In the genomic region with DNA sequence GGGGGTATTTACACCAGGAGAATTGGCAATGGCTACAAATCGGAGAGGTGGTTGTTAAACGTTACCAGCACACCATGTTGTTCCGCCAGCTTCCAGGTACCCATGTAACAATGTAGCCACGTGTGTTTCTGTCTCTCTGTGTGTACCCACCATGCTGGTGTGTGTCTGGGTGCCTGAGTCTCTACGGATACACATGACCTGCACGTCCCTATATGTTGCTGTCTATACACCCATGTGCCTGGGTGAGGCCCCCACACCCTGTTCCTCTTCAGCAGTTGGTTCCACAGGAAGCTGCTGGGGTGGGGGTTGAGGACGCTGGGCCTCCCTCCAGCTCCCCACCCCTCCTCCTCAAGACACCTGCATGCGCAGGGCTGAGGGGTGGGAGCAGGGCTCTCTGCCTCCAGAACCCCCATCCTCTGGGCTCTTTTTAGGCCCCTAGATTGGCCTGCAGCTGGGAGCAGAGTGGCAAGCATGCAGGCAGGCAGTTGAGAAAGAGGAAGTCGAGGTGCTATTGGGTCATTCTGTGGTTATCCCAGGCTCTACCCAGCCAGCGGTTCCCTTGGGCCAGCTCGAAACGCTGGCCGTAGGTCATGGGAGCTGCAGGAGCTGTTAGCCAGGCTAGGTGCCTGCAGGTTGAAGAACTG, we compare ENCODE assay signal across 8 cellular contexts. TPM values are rescaled to one million over a fixed set of nuclear protein-coding genes. Genes with fewer than 3 reads are reported as not detected.
DNase-seq lines count a peak whose midpoint lies in the region; ATAC-seq and TF ChIP-seq lines count a peak whose summit lies in the region.

A gene (plus strand): TSS at position 351 of the 644 bp plus-strand sequence. CDS start 13,954 bp downstream, outside the sequence.

- TF ChIP-seq CTCF in neutrophil (IDR thresholded peaks at IDR 0.05) = peak; percentile 27

- H3K36me3 ChIP-seq in neutrophil = no peaks in the 10 kb centered on the region

- no peaks in the 10 kb centered on the region for H3K27me3 ChIP-seq in neutrophil

- H3K4me3 ChIP-seq in neutrophil (ENCODE audit: low read depth in 1 of 2, low read length in 1 of 2) = peak within 1 kb of the TSS; percentile 81 to 85

- peak within 1 kb of the TSS; percentile 96 for H3K27ac ChIP-seq in neutrophil

- peaks cover 77 to 86% of the 10 kb centered on the region in 2 experiments for H3K4me1 ChIP-seq in neutrophil (ENCODE audit: control insufficient read depth in 1 of 2, insufficient read depth in 1 of 2, low read depth in 1 of 2, low read length in 1 of 2)

- no peak for DNase-seq in HT1080 (ENCODE audit: low read depth)
- DNase-seq in activated CD4-positive, CD25-positive, alpha-beta regulatory T cell treated with anti-CD3 and anti-CD28 coated beads, Interleukin-2, amount 50 U/mL, for 72 hours = peak; percentile 44
- peak; percentile 8 for DNase-seq in effector CD8-positive, alpha-beta T cell (lab: John Stamatoyannopoulos, UW)
- no peak for DNase-seq in DMS53 (lab: John Stamatoyannopoulos, UW)
- DNase-seq in DMS 273 treated with DMSO at 0.1 percent for 48 hours (lab: John Stamatoyannopoulos, UW) = no peak

- ATAC-seq in GM21717 (IDR thresholded peaks at IDR 0.05; ENCODE audit: unreplicated experiment) (no peak), GM21360 (IDR thresholded peaks at IDR 0.05; ENCODE audit: unreplicated experiment) (no peak)

- no peaks in the 10 kb centered on the region for H3K9me3 ChIP-seq in neutrophil

RNA-seq across cellular contexts. Expression of the gene that starts here (rescaled TPM):
- total RNA-seq in HT1080 (2014; rRNA removed; shearing (Covaris generic)) = 20.5 and 20.7 TPM in 2 replicates
- polyA plus RNA-seq in HT1080 (2015; cell fraction: cytosol; rRNA removed) = 15.0 and 17.3 TPM in 2 replicates
- 22.2 and 23.3 TPM in 2 replicates for polyA plus RNA-seq in HT1080 (2015; cell fraction: nucleus; rRNA removed)

Comparison
In these comparisons a context has a peak if more than half of its experiments do, and no peak if none do; other contexts are left out.
1. DNase-seq: peak in activated CD4-positive, CD25-positive, alpha-beta regulatory T cell treated with anti-CD3 and anti-CD28 coated beads, Interleukin-2, amount 50 U/mL, for 72 hours (single experiment) and effector CD8-positive, alpha-beta T cell (single experiment); none in HT1080 (single experiment), DMS53 (single experiment) and DMS 273 treated with DMSO at 0.1 percent for 48 hours (single experiment).